8 cellular contexts compared by ENCODE assay signal in genomic region chr11:819129-819931, GRCh38. TPM values are rescaled to one million over a fixed set of nuclear protein-coding genes. Genes with fewer than 3 reads are reported as not detected.
DNase-seq lines count a peak whose midpoint lies in the region; ATAC-seq and TF ChIP-seq lines count a peak whose summit lies in the region.

No MANE protein-coding gene starts in this region.

- no peaks in the 10 kb centered on the region for H3K27me3 ChIP-seq in aorta (ENCODE audit: control insufficient read depth in 1 of 2, insufficient read depth in 2 of 2, low read length in 1 of 2)

- DNase-seq in GM13976 (ENCODE audit: low spot score) (peak; percentile 96), NCI-H1436 treated with DMSO at 0.1 percent for 48 hours (lab: John Stamatoyannopoulos, UW) (peak; percentile 25), T-helper 22 cell (ENCODE audit: low read depth) (peak; percentile 85), anterior cingulate cortex (lab: John Stamatoyannopoulos, UW) (peak; percentile 43 to 94 (median 84)), hepatic stellate cell (ENCODE audit: low spot score) (peak; percentile 89), retina (peak; percentile 81), aorta (peak; percentile 95 to 98)

- H3K4me3 ChIP-seq in aorta (ENCODE audit: low read length in 2 of 2), result peak overlapping the region; percentile 73 to 98

- in situ Hi-C loops in GM13976 (cut with MboI; ENCODE audit: low sequenced_read_pairs, unreplicated experiment), result no loop called here

- H3K27ac ChIP-seq in aorta (ENCODE audit: low read depth in 1 of 2, low read length in 2 of 2), result peak overlapping the region; percentile 71 to 95

- WGBS in aorta, 2 donors, result 0 to 1% methylated on average over 52 to 96 of the region's 96 CpGs

- ATAC-seq in HG02678 (IDR thresholded peaks at IDR 0.05; ENCODE audit: unreplicated experiment), result peak; percentile 70
- peak; percentile 91 for ATAC-seq in aorta (ENCODE audit: low FRiP score)

- intact Hi-C loops in aorta (cut with DNase I), result no loop called here

- H3K9me3 ChIP-seq in aorta (ENCODE audit: control insufficient read depth, low read length), result no peaks in the 10 kb centered on the region

- no peaks in the 10 kb centered on the region for H3K4me1 ChIP-seq in aorta (ENCODE audit: control insufficient read depth in 1 of 2, insufficient read depth in 2 of 2, low read length in 2 of 2)

- peaks cover 0 to under 1% of the 10 kb centered on the region in 2 donors for H3K36me3 ChIP-seq in aorta (ENCODE audit: control insufficient read depth in 1 of 2, insufficient read depth in 2 of 2, low read length in 1 of 2)

- no peak for TF ChIP-seq CTCF in GM13976 (IDR thresholded peaks at IDR 0.05; ENCODE audit: borderline replicate concordance, control extremely low read depth, extremely low read depth, insufficient read depth, missing control alignments)

RNA-seq across cellular contexts. Expression of gene PNPLA2, which starts 0.6 kb away (rescaled TPM):
- total RNA-seq in aorta, result 100 to 1,000 TPM; 116 to 121 TPM
- 100 to 1,000 TPM in 1 of 2 donors, 10 to 100 TPM in 1; 33.7 to 240 TPM for polyA plus RNA-seq in aorta

RNA-seq across cellular contexts. Expression of gene CRACR2B, which starts 8.4 kb away (rescaled TPM):
- total RNA-seq in aorta, result 10 to 100 TPM in 1 of 2 donors, 1 to 10 TPM in 1; 2.2 to 10.0 TPM
- 10 to 100 TPM in 1 of 2 donors, 1 to 10 TPM in 1; 4.8 to 10.5 TPM for polyA plus RNA-seq in aorta

RNA-seq across cellular contexts. Expression of gene RPLP2, which starts 9.6 kb away (rescaled TPM):
- 1,000 to 10,000 TPM; 1,300 to 1,387 TPM for total RNA-seq in aorta
- 1,000 to 10,000 TPM; 1,256 to 1,452 TPM for polyA plus RNA-seq in aorta

RNA-seq across cellular contexts. Expression of gene CD151, which starts 13.4 kb away (rescaled TPM):
- 100 to 1,000 TPM; 620 to 681 TPM for total RNA-seq in aorta
- 1,000 to 10,000 TPM in 1 of 2 donors, 100 to 1,000 TPM in 1; 860 to 1,186 TPM for polyA plus RNA-seq in aorta

RNA-seq across cellular contexts. Expression of gene PIDD1, which starts 14.3 kb away (rescaled TPM):
- total RNA-seq in aorta, result 10 to 100 TPM in 1 of 2 donors, 1 to 10 TPM in 1; 8.5 to 14.7 TPM
- polyA plus RNA-seq in aorta, result 10 to 100 TPM; 15.3 to 71.4 TPM

Comparison
In these comparisons a context has a peak if more than half of its experiments do, and no peak if none do; other contexts are left out.
1. Peak in every context shown above with its lines: DNase-seq, ATAC-seq, H3K4me3 ChIP-seq and H3K27ac ChIP-seq.
2. DNase-seq: peak in every context shown above with its lines; median percentile 96 in aorta; 96 in GM13976; 89 in hepatic stellate cell; 85 in T-helper 22 cell; 84 in anterior cingulate cortex; 81 in retina; 25 in NCI-H1436 treated with DMSO at 0.1 percent for 48 hours.